ENCODE assay signal across 8 cellular contexts in genomic region chr9:2018162-2018643, GRCh38. TPM values are rescaled to one million over a fixed set of nuclear protein-coding genes. Genes with fewer than 3 reads are reported as not detected.
DNase-seq lines count a peak whose midpoint lies in the region; ATAC-seq, FAIRE-seq and TF ChIP-seq lines count a peak whose summit lies in the region.

No MANE protein-coding gene starts in this region.

- H3K79me2 ChIP-seq in endothelial cell of umbilical vein (ENCODE audit: control insufficient read depth, insufficient read depth, low read length): peaks cover 26% of the 10 kb centered on the region

- no peaks in the 10 kb centered on the region for H4K20me1 ChIP-seq in endothelial cell of umbilical vein (replicated peaks; ENCODE audit: control insufficient read depth, extremely low read depth, insufficient read depth, low read length)

- WGBS in ovary, 3 donors: 3 to 7% (median 3%) methylated on average over 7 of the region's 7 CpGs

- no TSS peak for BruUV-seq in endothelial cell of umbilical vein (replicated peaks; lab: Mats Ljungman, UMichigan)

- H3K27me3 ChIP-seq in endothelial cell of umbilical vein (ENCODE audit: control insufficient read depth in 2 of 2, insufficient read depth in 2 of 2, low read length in 2 of 2): peaks cover 0 to 2% of the 10 kb centered on the region in 2 experiments
- H3K27me3 ChIP-seq in ovary: no peaks in the 10 kb centered on the region

- POLR2A ChIA-PET in RWPE1 (lab: Yijun Ruan, JAX; ENCODE audit: low non-redundant PET) (no interaction called here), endothelial cell of umbilical vein (lab: Charles Lee) (no interaction called here)

- TF ChIP-seq CTCF in GM12864 (IDR thresholded peaks at IDR 0.05; ENCODE audit: low read depth, low read length, missing control alignments) (no peak), RWPE1 (conservative IDR thresholded peaks at IDR 0.05; ENCODE audit: low read depth) (no peak), endothelial cell of umbilical vein (IDR thresholded peaks at IDR 0.05; ENCODE audit: extremely low read depth in 1 of 2, insufficient read depth in 1 of 2, low read depth in 1 of 2, low read length in 2 of 2) (no peak), ovary (IDR thresholded peaks at IDR 0.05) (no peak)

- H3K27ac ChIP-seq in RWPE1 (peak overlapping the region; percentile 98), endothelial cell of umbilical vein (ENCODE audit: insufficient read depth, low read depth, low read length) (peak overlapping the region; percentile 66), ovary (peak overlapping the region; percentile 85 to 98)

- FAIRE-seq in endothelial cell of umbilical vein (lab: Jason Lieb, UNC): peak; percentile 8

- H2AFZ ChIP-seq in endothelial cell of umbilical vein (ENCODE audit: low read depth, low read length): peak overlapping the region; percentile 87

- no peak for TF ChIP-seq EP300 in ovary (IDR thresholded peaks at IDR 0.05)

- H3K36me3 ChIP-seq in endothelial cell of umbilical vein (ENCODE audit: control insufficient read depth in 2 of 2, extremely low read depth in 1 of 2, insufficient read depth in 2 of 2, low read length in 2 of 2) (no peaks in the 10 kb centered on the region), ovary (no peaks in the 10 kb centered on the region)

- DNase-seq in GM12864 (ENCODE audit: low read depth) (no peak), RWPE1 (ENCODE audit: low spot score) (peak; percentile 1), endothelial cell of umbilical vein (ENCODE audit: low read depth, low spot score) (no peak), ovary (no peak), NCI-H345 (lab: John Stamatoyannopoulos, UW) (no peak)

- CTCF ChIA-PET in RWPE1 (lab: Yijun Ruan, JAX): no interaction called here
- CTCF ChIA-PET in endothelial cell of umbilical vein (lab: Charles Lee): interaction anchor here (1.2 kb wide), 1 partner anchor 31 kb away, joined by 3 read pairs; no protein-coding TSS in a partner anchor

- peak overlapping the region; percentile 78 for H3K9ac ChIP-seq in endothelial cell of umbilical vein (replicated peaks; ENCODE audit: extremely low read depth, insufficient read depth, low read length)

- H3K4me2 ChIP-seq in endothelial cell of umbilical vein (ENCODE audit: insufficient read depth, low read length): peak overlapping the region; percentile 81

- H3K4me1 ChIP-seq in endothelial cell of umbilical vein (ENCODE audit: control insufficient read depth, extremely low read depth, insufficient read depth, low read length) (peaks cover 34% of the 10 kb centered on the region), ovary (ENCODE audit: insufficient read depth) (peaks cover 10% of the 10 kb centered on the region)

- dilution Hi-C loops in endothelial cell of umbilical vein (cut with MboI; ENCODE audit: extremely low pct_ligation_motif_present, low sequenced_read_pairs): no loop called here

- TF ChIP-seq POLR2A in endothelial cell of umbilical vein (IDR thresholded peaks at IDR 0.05; ENCODE audit: low read depth, low read length) (no peak), ovary (IDR thresholded peaks at IDR 0.05) (no peak)

- no peaks in the 10 kb centered on the region for H3K9me3 ChIP-seq in endothelial cell of umbilical vein (replicated peaks; ENCODE audit: control insufficient read depth, insufficient read depth, low read length)
- H3K9me3 ChIP-seq in ovary: no peaks in the 10 kb centered on the region

- intact Hi-C loops in endothelial cell of umbilical vein (cut with micrococcal nuclease): loop anchor here (5.0 kb wide), 1 partner anchor 674 kb away; no protein-coding TSS in a partner anchor
- intact Hi-C loops in ovary (cut with DNase I): loop anchor here in 2 of 4 donors (5.0 to 10.0 kb wide), 3 partner anchors 107 to 819 kb away; no protein-coding TSS in a partner anchor

- H3K9me1 ChIP-seq in endothelial cell of umbilical vein (replicated peaks; ENCODE audit: control insufficient read depth, extremely low read depth, insufficient read depth, low read length): no peaks in the 10 kb centered on the region

- H3K4me3 ChIP-seq in GM12864 (ENCODE audit: low read depth, low read length): peak overlapping the region; percentile 98
- peak overlapping the region; percentile 63 to 86 (median 76) for H3K4me3 ChIP-seq in endothelial cell of umbilical vein (replicated peaks in 1 of 3; ENCODE audit: insufficient read depth in 1 of 3, low read depth in 1 of 3, low read length in 3 of 3)
- peak overlapping the region; percentile 69 for H3K4me3 ChIP-seq in ovary

- no peak for ATAC-seq in HG03159 (IDR thresholded peaks at IDR 0.05; ENCODE audit: unreplicated experiment)
- ATAC-seq in GM21619 (IDR thresholded peaks at IDR 0.05; ENCODE audit: unreplicated experiment): no peak
- no peak for ATAC-seq in GM21737 (IDR thresholded peaks at IDR 0.05; ENCODE audit: unreplicated experiment)

TF ChIP-seq in endothelial cell of umbilical vein, 7 proteins besides CTCF, POLR2A, EP300 and RAD21:
- TF ChIP-seq EZH2 (IDR thresholded peaks at IDR 0.05; ENCODE audit: borderline replicate concordance, low read depth, low read length, severe bottlenecking): no peak
- TF ChIP-seq POLR2AphosphoS5 (IDR thresholded peaks at IDR 0.05; ENCODE audit: insufficient read depth, low read depth, low read length): no peak
- no peak for TF ChIP-seq JUN (IDR thresholded peaks at IDR 0.05; ENCODE audit: borderline replicate concordance, insufficient read depth, insufficient read length, low read depth)
- TF ChIP-seq MAX (IDR thresholded peaks at IDR 0.05; ENCODE audit: insufficient read depth, insufficient read length): no peak
- TF ChIP-seq MYC (IDR thresholded peaks at IDR 0.05; ENCODE audit: low read depth, low read length): no peak
- TF ChIP-seq GATA2 (IDR thresholded peaks at IDR 0.05; ENCODE audit: insufficient read depth, insufficient read length, low read depth, low read length): no peak
- no peak for TF ChIP-seq FOS (IDR thresholded peaks at IDR 0.05; ENCODE audit: borderline replicate concordance, insufficient read depth, low read length)

RNA-seq across cellular contexts. Expression of gene SMARCA2, which starts 3.1 kb away (rescaled TPM):
- 79.9 TPM in 2 replicates for total RNA-seq in endothelial cell of umbilical vein
- 45.8 and 54.5 TPM in 2 replicates for polyA plus RNA-seq in endothelial cell of umbilical vein
- polyA plus RNA-seq in endothelial cell of umbilical vein (2011; cell fraction: cytosol; rRNA removed): 29.7 and 34.8 TPM in 2 replicates
- 54.4 and 61.9 TPM in 2 replicates for polyA plus RNA-seq in endothelial cell of umbilical vein (2011; cell fraction: nucleus; rRNA removed)
- polyA plus RNA-seq in endothelial cell of umbilical vein (2012): 42.9 and 46.1 TPM in 2 replicates
- polyA minus RNA-seq in endothelial cell of umbilical vein: 134 and 153 TPM in 2 replicates
- polyA minus RNA-seq in endothelial cell of umbilical vein (2011; cell fraction: cytosol; rRNA and poly(A)+ RNA removed): 33.7 TPM
- 158 and 170 TPM in 2 replicates for polyA minus RNA-seq in endothelial cell of umbilical vein (2011; cell fraction: nucleus; rRNA and poly(A)+ RNA removed)
- total RNA-seq in ovary: 100 to 1,000 TPM; 153 to 404 (median 199) TPM
- polyA plus RNA-seq in ovary: 100 to 1,000 TPM; 108 to 270 TPM
